Comparison of ENCODE assay signal across 1 cellular context in the genomic region with DNA sequence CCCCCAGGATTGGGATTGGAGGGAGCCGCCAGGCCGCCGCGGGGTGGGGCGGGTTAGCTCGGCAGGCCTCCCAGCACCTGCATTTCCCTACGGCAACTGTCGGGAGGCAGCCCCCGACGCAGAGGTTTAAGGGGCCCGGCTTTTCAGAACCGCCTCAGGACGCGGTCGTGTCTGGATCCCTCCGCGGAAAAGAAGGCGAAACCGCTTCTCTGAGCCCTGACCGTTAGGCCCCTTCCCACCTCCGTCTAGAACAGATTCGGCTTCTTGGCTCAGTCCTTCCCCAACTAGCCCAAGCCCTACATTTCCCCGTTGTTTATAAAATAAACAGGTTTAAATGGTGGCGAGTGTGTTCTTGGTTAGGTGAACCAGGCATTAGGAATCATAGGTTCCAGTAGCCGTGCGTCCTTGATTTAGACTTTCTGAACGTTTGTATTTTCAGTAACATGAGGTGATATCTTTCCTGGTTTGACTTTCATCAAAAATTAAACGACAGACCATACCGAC.
TF ChIP-seq lines count a peak whose summit lies in the region.

No MANE protein-coding gene starts in this region.

TF ChIP-seq in HepG2, 621 proteins besides CTCF, POLR2A, EP300 and RAD21 (continued from another document and continues in another):
- TF ChIP-seq ATM (IDR thresholded peaks at IDR 0.05; ENCODE audit: borderline replicate concordance) (no peak), MATR3 (CRISPR knock-in tag; IDR thresholded peaks at IDR 0.05) (no peak), MED8 (CRISPR knock-in tag; IDR thresholded peaks at IDR 0.05; ENCODE audit: insufficient replicate concordance) (no peak), MAFG (CRISPR knock-in tag; IDR thresholded peaks at IDR 0.05) (no peak), CBX1 (IDR thresholded peaks at IDR 0.05; ENCODE audit: low read depth) (no peak), CREM (IDR thresholded peaks at IDR 0.05) (no peak), CREM (CRISPR knock-in tag; IDR thresholded peaks at IDR 0.05) (no peak), ZBTB2 (CRISPR knock-in tag; IDR thresholded peaks at IDR 0.05; ENCODE audit: low read depth) (0 out of 2 replicates have a peak, but pooled peaks have one; percentile 29), HES4 (CRISPR knock-in tag; IDR thresholded peaks at IDR 0.05; ENCODE audit: borderline replicate concordance) (no peak), ZIK1 (CRISPR knock-in tag; IDR thresholded peaks at IDR 0.05; ENCODE audit: borderline replicate concordance, low read depth) (no peak), FOXA1 (IDR thresholded peaks at IDR 0.05) (no peak), FOXA1 (CRISPR knock-in tag; IDR thresholded peaks at IDR 0.05) (no peak), NFATC3 (CRISPR knock-in tag; IDR thresholded peaks at IDR 0.05) (no peak), DPF2 (CRISPR knock-in tag; IDR thresholded peaks at IDR 0.05; ENCODE audit: borderline replicate concordance, low read depth) (no peak), CREBL2 (CRISPR knock-in tag; IDR thresholded peaks at IDR 0.05; ENCODE audit: borderline replicate concordance) (no peak), HNF4A (CRISPR knock-in tag; IDR thresholded peaks at IDR 0.05) (no peak), ZNF136 (CRISPR knock-in tag; IDR thresholded peaks at IDR 0.05; ENCODE audit: low read depth) (no peak), ZNF232 (CRISPR knock-in tag; IDR thresholded peaks at IDR 0.05; ENCODE audit: borderline replicate concordance) (no peak), ATAD3A (CRISPR knock-in tag; IDR thresholded peaks at IDR 0.05) (no peak), MIER3 (CRISPR knock-in tag; IDR thresholded peaks at IDR 0.05; ENCODE audit: borderline replicate concordance) (no peak), ZMAT3 (CRISPR knock-in tag; conservative IDR thresholded peaks at IDR 0.05) (no peak), PHF5A (CRISPR knock-in tag; IDR thresholded peaks at IDR 0.05; ENCODE audit: low read depth, unreplicated experiment) (peak; percentile 2), FLYWCH1 (CRISPR knock-in tag; IDR thresholded peaks at IDR 0.05) (no peak), BRCA1 (CRISPR knock-in tag; IDR thresholded peaks at IDR 0.05) (peak; percentile 83; the same call in 1 of the 2 replicates), MTA1 (CRISPR knock-in tag; IDR thresholded peaks at IDR 0.05; ENCODE audit: borderline replicate concordance) (no peak), ZNF264 (CRISPR knock-in tag; IDR thresholded peaks at IDR 0.05) (no peak), GATAD1 (CRISPR knock-in tag; IDR thresholded peaks at IDR 0.05) (no peak), ZNF772 (CRISPR knock-in tag; IDR thresholded peaks at IDR 0.05) (0 out of 2 replicates have a peak, but pooled peaks have one; percentile 8), SRSF9 (IDR thresholded peaks at IDR 0.05; ENCODE audit: borderline replicate concordance, insufficient read depth, low read depth, low read length, poor library complexity, severe bottlenecking) (no peak), TAF15 (IDR thresholded peaks at IDR 0.05; ENCODE audit: low read depth, low read length, poor library complexity, severe bottlenecking) (peak; percentile 14), ARNT (IDR thresholded peaks at IDR 0.05) (no peak), ZBTB7A (CRISPR knock-in tag; IDR thresholded peaks at IDR 0.05) (no peak), FOSL2 (CRISPR knock-in tag; IDR thresholded peaks at IDR 0.05) (no peak), PBX3 (CRISPR knock-in tag; IDR thresholded peaks at IDR 0.05; ENCODE audit: borderline replicate concordance) (no peak), ZMYM3 (CRISPR knock-in tag; IDR thresholded peaks at IDR 0.05) (no peak), ARNTL (CRISPR knock-in tag; IDR thresholded peaks at IDR 0.05) (peak; percentile 2; the same call in 1 of the 2 replicates), CREB1 (IDR thresholded peaks at IDR 0.05) (no peak), CREB1 (CRISPR knock-in tag; IDR thresholded peaks at IDR 0.05) (no peak), ZNF660 (CRISPR knock-in tag; IDR thresholded peaks at IDR 0.05; ENCODE audit: borderline replicate concordance, low read depth) (no peak), ZNF335 (CRISPR knock-in tag; IDR thresholded peaks at IDR 0.05) (no peak), HMGXB4 (CRISPR knock-in tag; IDR thresholded peaks at IDR 0.05; ENCODE audit: borderline replicate concordance in 1 of 2, low read depth in 1 of 2) (peak in 1 of 2 experiments; percentile 10; a peak in 1 of 4 replicates), MTF1 (CRISPR knock-in tag; IDR thresholded peaks at IDR 0.05) (no peak), ARHGAP35 (CRISPR knock-in tag; IDR thresholded peaks at IDR 0.05; ENCODE audit: borderline replicate concordance) (no peak), ZZZ3 (CRISPR knock-in tag; IDR thresholded peaks at IDR 0.05; ENCODE audit: borderline replicate concordance) (no peak), NFRKB (IDR thresholded peaks at IDR 0.05) (no peak), ZC3H13 (CRISPR knock-in tag; IDR thresholded peaks at IDR 0.05) (no peak), RBFOX2 (IDR thresholded peaks at IDR 0.05; ENCODE audit: low read depth, low read length) (peak; percentile 77), ZFY (CRISPR knock-in tag; IDR thresholded peaks at IDR 0.05) (peak; percentile 55), ZNF235 (CRISPR knock-in tag; IDR thresholded peaks at IDR 0.05; ENCODE audit: borderline replicate concordance) (peak; percentile 46; the same call in 1 of the 2 replicates), ZNF547 (CRISPR knock-in tag; IDR thresholded peaks at IDR 0.05) (no peak), ZFAT (CRISPR knock-in tag; conservative IDR thresholded peaks at IDR 0.05) (0 out of 2 replicates have a peak, but pooled peaks have one; percentile 67), RBM39 (IDR thresholded peaks at IDR 0.05; ENCODE audit: low read depth, low read length, poor library complexity, severe bottlenecking) (peak; percentile 8), ZNF720 (CRISPR knock-in tag; IDR thresholded peaks at IDR 0.05) (no peak), PCBP1 (IDR thresholded peaks at IDR 0.05; ENCODE audit: borderline replicate concordance, low read depth, low read length) (0 out of 2 replicates have a peak, but pooled peaks have one; percentile 70), ZNF446 (CRISPR knock-in tag; IDR thresholded peaks at IDR 0.05) (0 out of 2 replicates have a peak, but pooled peaks have one; percentile 4), ZNF205 (CRISPR knock-in tag; IDR thresholded peaks at IDR 0.05) (no peak), POGZ (CRISPR knock-in tag; IDR thresholded peaks at IDR 0.05) (no peak), ZFP90 (CRISPR knock-in tag; IDR thresholded peaks at IDR 0.05; ENCODE audit: borderline replicate concordance) (0 out of 2 replicates have a peak, but pooled peaks have one; percentile 21), ZNF260 (CRISPR knock-in tag; IDR thresholded peaks at IDR 0.05; ENCODE audit: borderline replicate concordance, low read depth) (no peak), CREB3 (CRISPR knock-in tag; IDR thresholded peaks at IDR 0.05) (peak; percentile 58; the same call in 1 of the 2 replicates), ZNF83 (CRISPR knock-in tag; IDR thresholded peaks at IDR 0.05; ENCODE audit: borderline replicate concordance) (no peak), XRCC5 (optimal IDR thresholded peaks at IDR 0.05; ENCODE audit: low read length) (no peak), SMAD9 (CRISPR knock-in tag; IDR thresholded peaks at IDR 0.05) (peak; percentile 82; the same call in 1 of the 2 replicates), ZNF34 (CRISPR knock-in tag; IDR thresholded peaks at IDR 0.05; ENCODE audit: borderline replicate concordance) (no peak)
- TF ChIP-seq, protein P1, sequence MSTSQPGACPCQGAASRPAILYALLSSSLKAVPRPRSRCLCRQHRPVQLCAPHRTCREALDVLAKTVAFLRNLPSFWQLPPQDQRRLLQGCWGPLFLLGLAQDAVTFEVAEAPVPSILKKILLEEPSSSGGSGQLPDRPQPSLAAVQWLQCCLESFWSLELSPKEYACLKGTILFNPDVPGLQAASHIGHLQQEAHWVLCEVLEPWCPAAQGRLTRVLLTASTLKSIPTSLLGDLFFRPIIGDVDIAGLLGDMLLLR (CRISPR knock-in tag; IDR thresholded peaks at IDR 0.05): no peak
- TF ChIP-seq, protein P2, sequence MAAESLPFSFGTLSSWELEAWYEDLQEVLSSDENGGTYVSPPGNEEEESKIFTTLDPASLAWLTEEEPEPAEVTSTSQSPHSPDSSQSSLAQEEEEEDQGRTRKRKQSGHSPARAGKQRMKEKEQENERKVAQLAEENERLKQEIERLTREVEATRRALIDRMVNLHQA (CRISPR knock-in tag; IDR thresholded peaks at IDR 0.05): no peak
- TF ChIP-seq, protein P3, sequence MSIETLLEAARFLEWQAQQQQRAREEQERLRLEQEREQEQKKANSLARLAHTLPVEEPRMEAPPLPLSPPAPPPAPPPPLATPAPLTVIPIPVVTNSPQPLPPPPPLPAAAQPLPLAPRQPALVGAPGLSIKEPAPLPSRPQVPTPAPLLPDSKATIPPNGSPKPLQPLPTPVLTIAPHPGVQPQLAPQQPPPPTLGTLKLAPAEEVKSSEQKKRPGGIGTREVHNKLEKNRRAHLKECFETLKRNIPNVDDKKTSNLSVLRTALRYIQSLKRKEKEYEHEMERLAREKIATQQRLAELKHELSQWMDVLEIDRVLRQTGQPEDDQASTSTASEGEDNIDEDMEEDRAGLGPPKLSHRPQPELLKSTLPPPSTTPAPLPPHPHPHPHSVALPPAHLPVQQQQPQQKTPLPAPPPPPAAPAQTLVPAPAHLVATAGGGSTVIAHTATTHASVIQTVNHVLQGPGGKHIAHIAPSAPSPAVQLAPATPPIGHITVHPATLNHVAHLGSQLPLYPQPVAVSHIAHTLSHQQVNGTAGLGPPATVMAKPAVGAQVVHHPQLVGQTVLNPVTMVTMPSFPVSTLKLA (IDR thresholded peaks at IDR 0.05): no peak
- TF ChIP-seq, protein P4, sequence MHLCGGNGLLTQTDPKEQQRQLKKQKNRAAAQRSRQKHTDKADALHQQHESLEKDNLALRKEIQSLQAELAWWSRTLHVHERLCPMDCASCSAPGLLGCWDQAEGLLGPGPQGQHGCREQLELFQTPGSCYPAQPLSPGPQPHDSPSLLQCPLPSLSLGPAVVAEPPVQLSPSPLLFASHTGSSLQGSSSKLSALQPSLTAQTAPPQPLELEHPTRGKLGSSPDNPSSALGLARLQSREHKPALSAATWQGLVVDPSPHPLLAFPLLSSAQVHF (CRISPR knock-in tag; IDR thresholded peaks at IDR 0.05): no peak
- TF ChIP-seq, protein P5, sequence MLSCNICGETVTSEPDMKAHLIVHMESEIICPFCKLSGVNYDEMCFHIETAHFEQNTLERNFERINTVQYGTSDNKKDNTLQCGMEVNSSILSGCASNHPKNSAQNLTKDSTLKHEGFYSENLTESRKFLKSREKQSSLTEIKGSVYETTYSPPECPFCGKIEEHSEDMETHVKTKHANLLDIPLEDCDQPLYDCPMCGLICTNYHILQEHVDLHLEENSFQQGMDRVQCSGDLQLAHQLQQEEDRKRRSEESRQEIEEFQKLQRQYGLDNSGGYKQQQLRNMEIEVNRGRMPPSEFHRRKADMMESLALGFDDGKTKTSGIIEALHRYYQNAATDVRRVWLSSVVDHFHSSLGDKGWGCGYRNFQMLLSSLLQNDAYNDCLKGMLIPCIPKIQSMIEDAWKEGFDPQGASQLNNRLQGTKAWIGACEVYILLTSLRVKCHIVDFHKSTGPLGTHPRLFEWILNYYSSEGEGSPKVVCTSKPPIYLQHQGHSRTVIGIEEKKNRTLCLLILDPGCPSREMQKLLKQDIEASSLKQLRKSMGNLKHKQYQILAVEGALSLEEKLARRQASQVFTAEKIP (CRISPR knock-in tag; IDR thresholded peaks at IDR 0.05; ENCODE audit: borderline replicate concordance): no peak
